ENCODE assay signal across 29 cellular contexts in genomic region chr5:90494043-90494442, GRCh38.
"Had no signal": no experiment of that assay in that cellular context is flagged by ENCODE, and none has a peak within 500 bp of the region (broad histone marks: within the 10 kb centered on the region; RNA-seq: fewer than 3 reads in every experiment).

No MANE protein-coding gene starts in this region.

- H3K27ac Mint-ChIP-seq: stimulated activated effector memory CD8-positive, alpha-beta T cell treated with anti-CD3 and anti-CD28 coated beads, Interleukin-12 subunit alpha, Interleukin-12 subunit beta, amount 100 ng/mL, for 72 hours; stimulated activated memory B cell treated with anti-CD40 and anti-IgM and Interleukin-4, amounts not matched to agents 10 μg/mL and 1 μg/mL and 100 μg/mL, for 72 hours; stimulated activated naive B cell treated with anti-CD40 and anti-IgM and Interleukin-4, amounts not matched to agents 10 μg/mL and 1 μg/mL and 100 μg/mL, for 72 hours; stimulated activated naive CD8-positive, alpha-beta T cell treated with anti-CD3 and anti-CD28 coated beads, Interleukin-15, amount 100 ng/mL, for 72 hours; stimulated activated naive CD8-positive, alpha-beta T cell treated with anti-CD3 and anti-CD28 coated beads, Interleukin-15, Interleukin-2, amounts not matched to agents 100 ng/mL and 50 ng/mL, for 24 hours; type B pancreatic cell had no signal

- H3K4me3 ChIP-seq: stomach, suprapubic skin, testis, thoracic aorta, thyroid gland, tibial artery, tibial nerve, transverse colon, upper lobe of left lung, upper lobe of right lung, uterus, vagina had no signal

- H3K4me3 Mint-ChIP-seq: stimulated activated effector memory CD8-positive, alpha-beta T cell treated with anti-CD3 and anti-CD28 coated beads, Interleukin-12 subunit alpha, Interleukin-12 subunit beta, amount 100 ng/mL, for 72 hours; stimulated activated memory B cell treated with anti-CD40 and anti-IgM and Interleukin-4, amounts not matched to agents 10 μg/mL and 1 μg/mL and 100 μg/mL, for 72 hours; stimulated activated naive B cell treated with anti-CD40 and anti-IgM and Interleukin-4, amounts not matched to agents 10 μg/mL and 1 μg/mL and 100 μg/mL, for 72 hours; stimulated activated naive CD8-positive, alpha-beta T cell treated with anti-CD3 and anti-CD28 coated beads, Interleukin-15, amount 100 ng/mL, for 72 hours; stimulated activated naive CD8-positive, alpha-beta T cell treated with anti-CD3 and anti-CD28 coated beads, Interleukin-15, Interleukin-2, amounts not matched to agents 100 ng/mL and 50 ng/mL, for 24 hours; type B pancreatic cell had no signal

- ATAC-seq: stimulated activated effector memory CD8-positive, alpha-beta T cell treated with anti-CD3 and anti-CD28 coated beads, Interleukin-12 subunit alpha, Interleukin-12 subunit beta, amount 100 ng/mL, for 72 hours; stimulated activated memory B cell treated with anti-CD40 and anti-IgM and Interleukin-4, amounts not matched to agents 10 μg/mL and 1 μg/mL and 100 μg/mL, for 72 hours; stimulated activated naive B cell treated with anti-CD40 and anti-IgM and Interleukin-4, amounts not matched to agents 10 μg/mL and 1 μg/mL and 100 μg/mL, for 72 hours; stimulated activated naive CD8-positive, alpha-beta T cell treated with anti-CD3 and anti-CD28 coated beads, Interleukin-15, amount 100 ng/mL, for 72 hours; stimulated activated naive CD8-positive, alpha-beta T cell treated with anti-CD3 and anti-CD28 coated beads, Interleukin-15, Interleukin-2, amounts not matched to agents 100 U/mL and 50 U/mL, for 24 hours; upper lobe of right lung had no signal

- H3K4me1 ChIP-seq: stomach, suprapubic skin, testis, thyroid gland, tibial artery, tibial nerve, transverse colon, upper lobe of left lung, upper lobe of right lung, uterus, vagina had no signal

- H3K27me3 ChIP-seq: stomach, suprapubic skin, testis, thyroid gland, tibial artery, tibial nerve, transverse colon, upper lobe of left lung, upper lobe of right lung, uterus, vagina had no signal

- H3K4me1 Mint-ChIP-seq: stimulated activated effector memory CD8-positive, alpha-beta T cell treated with anti-CD3 and anti-CD28 coated beads, Interleukin-12 subunit alpha, Interleukin-12 subunit beta, amount 100 ng/mL, for 72 hours; stimulated activated memory B cell treated with anti-CD40 and anti-IgM and Interleukin-4, amounts not matched to agents 10 μg/mL and 1 μg/mL and 100 μg/mL, for 72 hours; stimulated activated naive B cell treated with anti-CD40 and anti-IgM and Interleukin-4, amounts not matched to agents 10 μg/mL and 1 μg/mL and 100 μg/mL, for 72 hours; stimulated activated naive CD8-positive, alpha-beta T cell treated with anti-CD3 and anti-CD28 coated beads, Interleukin-15, amount 100 ng/mL, for 72 hours had no signal

- H3K27me3 Mint-ChIP-seq: stimulated activated memory B cell treated with anti-CD40 and anti-IgM and Interleukin-4, amounts not matched to agents 10 μg/mL and 1 μg/mL and 100 μg/mL, for 72 hours; stimulated activated naive B cell treated with anti-CD40 and anti-IgM and Interleukin-4, amounts not matched to agents 10 μg/mL and 1 μg/mL and 100 μg/mL, for 72 hours; stimulated activated naive CD8-positive, alpha-beta T cell treated with anti-CD3 and anti-CD28 coated beads, Interleukin-15, amount 100 ng/mL, for 72 hours; stimulated activated naive CD8-positive, alpha-beta T cell treated with anti-CD3 and anti-CD28 coated beads, Interleukin-15, Interleukin-2, amounts not matched to agents 100 ng/mL and 50 ng/mL, for 24 hours; type B pancreatic cell had no signal

- H3K9me3 ChIP-seq: stomach, suprapubic skin, testis, thoracic aorta, thyroid gland, tibial artery, tibial nerve, transverse colon, upper lobe of left lung, upper lobe of right lung, uterus, vagina had no signal

- H3K27ac ChIP-seq: stomach, suprapubic skin, testis, thoracic aorta, thyroid gland, tibial artery, tibial nerve, transverse colon, upper lobe of left lung, upper lobe of right lung, uterus, vagina had no signal

- FAIRE-seq: urothelium cell line had no signal

- DNase-seq: stimulated activated CD4-positive, alpha-beta T cell treated with anti-CD3 and anti-CD28 coated beads, Interleukin-2, amount 100 ng/mL, for 48 hours; stimulated activated CD4-positive, alpha-beta T cell treated with anti-CD3 and anti-CD28 coated beads, Interleukin-4, amount 100 ng/mL, for 1 hour; stimulated activated CD4-positive, alpha-beta T cell treated with anti-CD3 and anti-CD28 coated beads, Interleukin-4, amount 100 ng/mL, for 24 hours; stimulated activated CD4-positive, alpha-beta T cell treated with anti-CD3 and anti-CD28 coated beads, Interleukin-4, amount 100 ng/mL, for 4 hours; stimulated activated CD8-positive, alpha-beta memory T cell treated with anti-CD3 and anti-CD28 coated beads, Interleukin-4, amount 100 ng/mL, for 48 hours; stimulated activated naive B cell treated with anti-CD40 and anti-IgM and Interleukin-4, amounts not matched to agents 10 μg/mL and 1 μg/mL and 100 μg/mL, for 72 hours; stimulated activated naive CD4-positive, alpha-beta T cell; stimulated activated naive CD4-positive, alpha-beta T cell treated with Interleukin-2 at 50 U/mL for 16 hours; stimulated activated naive CD8-positive, alpha-beta T cell treated with anti-CD3 and anti-CD28 coated beads, Interleukin-15, amount 100 ng/mL, for 72 hours; stimulated activated naive CD8-positive, alpha-beta T cell treated with anti-CD3 and anti-CD28 coated beads, Interleukin-15, Interleukin-2, amounts not matched to agents 100 U/mL and 50 U/mL, for 24 hours; stomach; substantia nigra; testis; thyroid gland; tibial artery; transverse colon; trophoblast cell; upper lobe of left lung; upper lobe of right lung; uterus had no signal

- H3K36me3 Mint-ChIP-seq: stimulated activated effector memory CD8-positive, alpha-beta T cell treated with anti-CD3 and anti-CD28 coated beads, Interleukin-12 subunit alpha, Interleukin-12 subunit beta, amount 100 ng/mL, for 72 hours had no signal

- H3K36me3 ChIP-seq: stomach, thoracic aorta, thyroid gland, tibial artery, transverse colon, upper lobe of left lung, upper lobe of right lung, uterus, vagina had no signal
